In genomic region chr20:46757754-46758678, GRCh38 we compare ENCODE assay signal across 8 cellular contexts. TPM values are rescaled to one million over a fixed set of nuclear protein-coding genes. Genes with fewer than 3 reads are reported as not detected.
A peak's percentile ranks its signal among the peaks of the same experiment; 100 is the strongest.
DNase-seq lines count a peak whose midpoint lies in the region; ATAC-seq and TF ChIP-seq lines count a peak whose summit lies in the region.

No MANE protein-coding gene starts in this region.

- no peaks in the 10 kb centered on the region for H3K9me3 ChIP-seq in CD4-positive, alpha-beta memory T cell (ENCODE audit: control insufficient read depth in 1 of 2, low read length in 2 of 2)
- H3K9me3 ChIP-seq in neural cell (ENCODE audit: low read length) (no peaks in the 10 kb centered on the region), suprapubic skin (no peaks in the 10 kb centered on the region)

- no peak overlapping the region for H3K4me2 ChIP-seq in neural cell (ENCODE audit: low read length)

- H4K20me1 ChIP-seq in neural cell (ENCODE audit: insufficient read depth): no peaks in the 10 kb centered on the region

- no peak overlapping the region for H3K4me3 ChIP-seq in CD4-positive, alpha-beta memory T cell (ENCODE audit: low read length in 2 of 2)
- H3K4me3 ChIP-seq in neural cell (ENCODE audit: low read length): no peak overlapping the region
- H3K4me3 ChIP-seq in suprapubic skin: no peak overlapping the region

- no peak overlapping the region for H3K27ac ChIP-seq in CD4-positive, alpha-beta memory T cell (ENCODE audit: low read depth, low read length)
- H3K27ac ChIP-seq in neural cell (ENCODE audit: low read length) (no peak overlapping the region), suprapubic skin (no peak overlapping the region)

- H3F3A ChIP-seq in neural cell (ENCODE audit: insufficient read depth, low read length, poor library complexity, severe bottlenecking): no peaks in the 10 kb centered on the region

- H3K27me3 ChIP-seq in CD4-positive, alpha-beta memory T cell (ENCODE audit: insufficient read depth, low read length): no peaks in the 10 kb centered on the region
- H3K27me3 ChIP-seq in neural cell (ENCODE audit: insufficient read depth, low read depth, low read length) (no peaks in the 10 kb centered on the region), suprapubic skin (no peaks in the 10 kb centered on the region)

- no peak for TF ChIP-seq POLR2A in suprapubic skin (IDR thresholded peaks at IDR 0.05)

- no peak overlapping the region for H3K9ac ChIP-seq in neural cell (ENCODE audit: low read length)

- CTCF ChIA-PET in CD4-positive, alpha-beta memory T cell (lab: Charles Lee; ENCODE audit: partially characterized antibody): interaction anchor here (0.8 to 2.0 kb wide), 2 partner anchors 9 to 11 kb away, joined by 3 to 7 read pairs; no protein-coding TSS in a partner anchor

- H3K36me3 ChIP-seq in CD4-positive, alpha-beta memory T cell (ENCODE audit: insufficient read depth, low read length): no peaks in the 10 kb centered on the region
- H3K36me3 ChIP-seq in neural cell (ENCODE audit: insufficient read depth, low read length) (no peaks in the 10 kb centered on the region), suprapubic skin (no peaks in the 10 kb centered on the region)

- POLR2A ChIA-PET in CD4-positive, alpha-beta memory T cell (lab: Charles Lee; ENCODE audit: partially characterized antibody): no interaction called here

- no peaks in the 10 kb centered on the region for H3K9me3 Mint-ChIP-seq in CD4-positive, alpha-beta memory T cell

- H3K79me2 ChIP-seq in neural cell (replicated peaks; ENCODE audit: insufficient read depth, low read length): no peaks in the 10 kb centered on the region

- H3K4me1 Mint-ChIP-seq in CD4-positive, alpha-beta memory T cell: peaks cover 0 to 7% (median 5%) of the 10 kb centered on the region in 4 donors

- peak overlapping the region in 3 of 7 donors; percentile 7 to 55 (median 42) for H3K27ac Mint-ChIP-seq in CD4-positive, alpha-beta memory T cell

- no peaks in the 10 kb centered on the region for H3K9me2 ChIP-seq in neural cell (ENCODE audit: insufficient read depth, low read length)

- TF ChIP-seq CTCF in neural cell (IDR thresholded peaks at IDR 0.05; ENCODE audit: poor library complexity, severe bottlenecking) (peak; percentile 76), suprapubic skin (IDR thresholded peaks at IDR 0.05) (peak; percentile 81 to 94)

- intact Hi-C loops in CD4-positive, alpha-beta memory T cell (cut with micrococcal nuclease): no loop called here

- peak; percentile 74 for TF ChIP-seq RAD21 in neural cell (conservative IDR thresholded peaks at IDR 0.05)

- WGBS in suprapubic skin: 46% methylated on average over 17 of the region's 17 CpGs

- H3K4me1 ChIP-seq in CD4-positive, alpha-beta memory T cell (ENCODE audit: insufficient read depth, low read length): no peaks in the 10 kb centered on the region
- H3K4me1 ChIP-seq in suprapubic skin: peaks cover 4% of the 10 kb centered on the region

- peaks cover 5 to 6% of the 10 kb centered on the region in 2 donors for H3K27me3 Mint-ChIP-seq in CD4-positive, alpha-beta memory T cell

- H2AFZ ChIP-seq in neural cell (ENCODE audit: low read depth, low read length): no peak overlapping the region

- no peak for TF ChIP-seq EP300 in neural cell (conservative IDR thresholded peaks at IDR 0.05; ENCODE audit: poor library complexity, severe bottlenecking)
- TF ChIP-seq EP300 in suprapubic skin (IDR thresholded peaks at IDR 0.05): no peak

- no peaks in the 10 kb centered on the region for H3K36me3 Mint-ChIP-seq in CD4-positive, alpha-beta memory T cell

- peak overlapping the region in 1 of 8 donors; percentile 14 for H3K4me3 Mint-ChIP-seq in CD4-positive, alpha-beta memory T cell

- ATAC-seq in esophagus mucosa (peak; percentile 63), HG03457 (IDR thresholded peaks at IDR 0.05; ENCODE audit: unreplicated experiment) (no peak)

- peak in 4 of 5 donors; percentile 25 to 48 (median 44) for DNase-seq in CD4-positive, alpha-beta memory T cell
- peak; percentile 37 for DNase-seq in HS-5 (ENCODE audit: low read depth)
- peak; percentile 54 to 79 for DNase-seq in NOMO-1 (lab: John Stamatoyannopoulos, UW; ENCODE audit: unreplicated experiment in 2 of 2)
- DNase-seq in activated CD8-positive, alpha-beta memory T cell treated with anti-CD3 and anti-CD28 coated beads, Interleukin-2, amount 50 U/mL, for 48 hours: peak; percentile 79
- DNase-seq in suprapubic skin (ENCODE audit: low spot score in 2 of 2): no peak

TF ChIP-seq in neural cell, 6 proteins besides CTCF, POLR2A, EP300 and RAD21:
- TF ChIP-seq EZH2 (IDR thresholded peaks at IDR 0.05; ENCODE audit: borderline replicate concordance, insufficient read depth, low read length, poor library complexity, severe bottlenecking) (no peak), SMC3 (conservative IDR thresholded peaks at IDR 0.05; ENCODE audit: poor library complexity) (peak; percentile 81)

RNA-seq across cellular contexts. Expression of gene SLC2A10, which starts 48.6 kb away (rescaled TPM):
- not detected for total RNA-seq in CD4-positive, alpha-beta memory T cell
- not detected for polyA plus RNA-seq in CD4-positive, alpha-beta memory T cell
- total RNA-seq in esophagus mucosa (2.1 TPM), suprapubic skin (1 to 10 TPM; 2.6 to 8.1 (median 5.5) TPM)
- 0.22 TPM in 1 of 2 replicates, not detected in the other for polyA plus RNA-seq in neural cell
- 0.12 TPM in 1 of 2 replicates, not detected in the other for polyA minus RNA-seq in neural cell

Comparison
In these comparisons a context has a peak if more than half of its experiments do, and no peak if none do; other contexts are left out.
1. DNase-seq: peak in CD4-positive, alpha-beta memory T cell (4 of 5), HS-5 (single experiment), NOMO-1 (2 of 2) and activated CD8-positive, alpha-beta memory T cell treated with anti-CD3 and anti-CD28 coated beads, Interleukin-2, amount 50 U/mL, for 48 hours (single experiment); none in suprapubic skin (0 of 2).